7 cellular contexts compared by ENCODE assay signal in the genomic region with DNA sequence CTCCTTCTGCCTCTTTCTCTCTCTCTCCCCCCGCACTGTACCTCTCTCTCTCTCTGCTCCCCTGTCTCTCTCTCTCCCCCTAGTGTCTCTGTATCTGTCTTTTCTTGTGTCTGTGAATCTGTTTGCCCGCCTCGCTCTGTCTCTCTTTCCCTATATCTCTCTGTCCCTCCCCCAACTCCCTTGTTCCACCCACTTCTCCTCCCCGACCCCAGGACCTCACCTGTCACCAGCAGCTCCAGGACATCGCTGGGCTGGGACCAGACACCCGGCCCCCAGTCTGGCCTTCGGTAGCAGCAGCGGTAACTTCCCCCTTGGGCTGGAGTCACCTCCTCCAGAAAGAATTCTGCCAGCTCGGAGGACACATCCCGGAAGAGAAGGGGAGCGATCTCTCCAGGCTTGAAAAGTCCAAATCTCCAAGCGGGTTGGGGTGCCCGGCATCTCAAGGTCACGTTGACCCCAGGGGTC. TPM values are rescaled to one million over a fixed set of nuclear protein-coding genes. Genes with fewer than 3 reads are reported as not detected.
DNase-seq lines count a peak whose midpoint lies in the region; ATAC-seq, FAIRE-seq and TF ChIP-seq lines count a peak whose summit lies in the region.

No MANE protein-coding gene starts in this region.

- H3K4me1 ChIP-seq in PC-3 (ENCODE audit: insufficient read depth, low read length) (peaks cover 8% of the 10 kb centered on the region), muscle layer of duodenum (ENCODE audit: control insufficient read depth in 1 of 2, insufficient read depth in 2 of 2, low read length in 2 of 2) (peaks cover 0 to 10% of the 10 kb centered on the region in 2 donors)

- peak; percentile 64 for ATAC-seq in PC-3

- no peak overlapping the region for H3K27ac ChIP-seq in PC-3 (ENCODE audit: low read length)
- H3K27ac ChIP-seq in dorsolateral prefrontal cortex = peak overlapping the region in 16 of 59 donors; percentile 3 to 62 (median 40)
- H3K27ac ChIP-seq in muscle layer of duodenum (ENCODE audit: low read length) = no peak overlapping the region

- peak overlapping the region; percentile 93 for H2AFZ ChIP-seq in PC-3 (ENCODE audit: low read length)

- BruUV-seq in PC-3 (replicated peaks; lab: Mats Ljungman, UMichigan) = no TSS peak

- no peaks in the 10 kb centered on the region for H4K20me1 ChIP-seq in PC-3 (ENCODE audit: low read length)

- no peak for FAIRE-seq in GM19239 (lab: Jason Lieb, UNC)

- H3K36me3 ChIP-seq in PC-3 (ENCODE audit: low read depth, low read length) (no peaks in the 10 kb centered on the region), muscle layer of duodenum (ENCODE audit: control insufficient read depth in 1 of 2, insufficient read depth in 2 of 2, low read length in 2 of 2) (no peaks in the 10 kb centered on the region)

- H3K9ac ChIP-seq in PC-3 (ENCODE audit: low read length) = no peak overlapping the region

- H3F3A ChIP-seq in PC-3 (ENCODE audit: low read length, unreplicated experiment) = no peaks in the 10 kb centered on the region

- intact Hi-C loops in PC-3 (cut with micrococcal nuclease) = loop anchor here (10.0 kb wide), 2 partner anchors 252 to 292 kb away; no protein-coding TSS in a partner anchor
- intact Hi-C loops in dorsolateral prefrontal cortex (cut with DNase I) = no loop called here

- CTCF ChIA-PET in PC-3 (lab: Charles Lee) = interaction anchor here (0.6 kb wide), 1 partner anchor 65 kb away, joined by 4 read pairs; no protein-coding TSS in a partner anchor

- TF ChIP-seq CTCF in GM12874 (IDR thresholded peaks at IDR 0.05; ENCODE audit: insufficient read depth, low read depth, low read length) (0 out of 2 replicates have a peak, but pooled peaks have one; percentile 8), PC-3 (conservative IDR thresholded peaks at IDR 0.05; ENCODE audit: low read depth, low read length) (peak; percentile 52), dorsolateral prefrontal cortex (IDR thresholded peaks at IDR 0.05 in 54 of 56, conservative IDR thresholded peaks at IDR 0.05 in 2 of 56; ENCODE audit: low read depth in 1 of 56, partially characterized antibody in 56 of 56) (peak in 7 of 56 donors; percentile 9 to 29 (median 12))

- POLR2A ChIA-PET in PC-3 (lab: Charles Lee; ENCODE audit: unreplicated experiment) = no interaction called here

- peak; percentile 25 for DNase-seq in PC-3
- no peak for DNase-seq in dorsolateral prefrontal cortex
- DNase-seq in GM19239 (ENCODE audit: insufficient read length, low spot score) = no peak
- no peak for DNase-seq in KG1 (lab: John Stamatoyannopoulos, UW)
- DNase-seq in occipital lobe (lab: John Stamatoyannopoulos, UW) = no peak

- peak overlapping the region; percentile 53; the same call in 1 of the 2 replicates for H3K4me3 ChIP-seq in PC-3 (ENCODE audit: low read length)
- H3K4me3 ChIP-seq in dorsolateral prefrontal cortex = peak overlapping the region in 30 of 59 donors; percentile 1 to 49 (median 27)
- H3K4me3 ChIP-seq in muscle layer of duodenum (ENCODE audit: low read depth in 1 of 2, low read length in 2 of 2) = peak overlapping the region; percentile 39 to 59

- H3K9me3 ChIP-seq in PC-3 (ENCODE audit: low read length) = no peaks in the 10 kb centered on the region
- no peaks in the 10 kb centered on the region for H3K9me3 ChIP-seq in muscle layer of duodenum (ENCODE audit: control insufficient read depth in 1 of 2, low read length in 2 of 2)

- no peaks in the 10 kb centered on the region for H3K9me2 ChIP-seq in PC-3 (replicated peaks; ENCODE audit: low read length)

- H3K27me3 ChIP-seq in PC-3 (ENCODE audit: low read length) = no peaks in the 10 kb centered on the region
- peaks cover 0 to 33% (median 0%) of the 10 kb centered on the region in 45 donors for H3K27me3 ChIP-seq in dorsolateral prefrontal cortex
- no peaks in the 10 kb centered on the region for H3K27me3 ChIP-seq in muscle layer of duodenum (ENCODE audit: low read depth, low read length)

- H3K79me2 ChIP-seq in PC-3 (ENCODE audit: low read length) = no peaks in the 10 kb centered on the region

- peak overlapping the region; percentile 79 for H3K4me2 ChIP-seq in PC-3 (ENCODE audit: low read length)

RNA-seq across cellular contexts. Expression of a gene that starts 3.9 kb away (rescaled TPM):
- total RNA-seq in PC-3 (2014; rRNA removed) (0.46 TPM in 1 of 2 replicates, not detected in the other), dorsolateral prefrontal cortex (1 to 10 TPM in 117 of 120 experiments, under 1 TPM in 3; 0.41 to 7.2 (median 2.3) TPM), occipital lobe (0.47 TPM)

RNA-seq across cellular contexts. Expression of a gene that starts 6.0 kb away (rescaled TPM):
- 91.6 and 138 TPM in 2 replicates for total RNA-seq in PC-3 (2014; rRNA removed)
- 100 to 1,000 TPM; 100 to 299 (median 166) TPM for total RNA-seq in dorsolateral prefrontal cortex
- 10.8 TPM for total RNA-seq in occipital lobe

RNA-seq across cellular contexts. Expression of a gene that starts 15.5 kb away (rescaled TPM):
- total RNA-seq in PC-3 (2014; rRNA removed) = not detected in 2 replicates
- not detected for total RNA-seq in dorsolateral prefrontal cortex
- not detected for total RNA-seq in occipital lobe

RNA-seq across cellular contexts. Expression of a gene that starts 18.8 kb away (rescaled TPM):
- 55.4 and 74.2 TPM in 2 replicates for total RNA-seq in PC-3 (2014; rRNA removed)
- 10 to 100 TPM; 30.8 to 72.2 (median 49.8) TPM for total RNA-seq in dorsolateral prefrontal cortex
- 5.8 TPM for total RNA-seq in occipital lobe

RNA-seq across cellular contexts. Expression of a gene that starts 18.9 kb away (rescaled TPM):
- 170 and 196 TPM in 2 replicates for total RNA-seq in PC-3 (2014; rRNA removed)
- 10 to 100 TPM; 38.2 to 60.7 (median 48.1) TPM for total RNA-seq in dorsolateral prefrontal cortex
- 24.0 TPM for total RNA-seq in occipital lobe
